32 cellular contexts compared by ENCODE assay signal in the genomic region with DNA sequence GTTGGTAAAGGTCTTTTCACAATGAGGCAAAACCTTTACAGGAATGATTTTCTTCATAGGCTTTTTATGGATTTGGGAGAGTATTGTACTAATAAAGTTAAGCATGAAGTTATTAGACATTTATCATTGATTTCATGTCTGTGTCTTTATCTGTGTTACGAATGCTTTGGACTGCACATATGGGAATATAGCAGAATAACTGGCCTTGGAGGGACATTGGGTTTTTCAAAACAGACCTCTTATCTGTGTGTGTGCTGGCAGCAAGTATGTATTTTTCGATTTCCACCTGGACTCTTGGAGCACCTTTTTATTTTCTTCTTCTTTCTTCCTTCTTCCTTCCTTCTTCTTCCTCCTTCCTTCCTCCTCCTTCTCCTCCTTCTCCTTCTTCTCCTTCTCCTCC.
"Had no signal": no experiment of that assay in that cellular context is flagged by ENCODE, and none has a peak within 500 bp of the region (broad histone marks: within the 10 kb centered on the region; RNA-seq: fewer than 3 reads in every experiment).

No MANE protein-coding gene starts in this region.

- H3K9me3 Mint-ChIP-seq: activated T-cell treated with anti-CD3 and anti-CD28 coated beads, Interleukin-2, amount 50 U/mL, for 24 hours; central memory CD8-positive, alpha-beta T cell; effector memory CD8-positive, alpha-beta T cell had no signal

- DNase-seq: activated CD4-positive, alpha-beta memory T cell treated with anti-CD3 and anti-CD28 coated beads, Interleukin-2, amount 10 ng/mL, durations not matched to agents 7 days and 5 days; activated CD4-positive, alpha-beta T cell treated with anti-CD3 and anti-CD28 coated beads for 1 hour; activated CD4-positive, alpha-beta T cell treated with anti-CD3 and anti-CD28 coated beads for 4 hours; activated CD4-positive, alpha-beta T cell treated with anti-CD3 and anti-CD28 coated beads, Interleukin-2, amount 10 ng/mL, durations not matched to agents 7 days and 5 days; activated CD4-positive, alpha-beta T cell treated with anti-CD3 and anti-CD28 coated beads, Interleukin-2, amount 50 U/mL, for 4 hours; activated CD8-positive, alpha-beta memory T cell treated with anti-CD3 and anti-CD28 coated beads, Interleukin-2, amount 50 U/mL, for 48 hours; activated gamma-delta T cell; activated naive CD4-positive, alpha-beta T cell treated with anti-CD3 and anti-CD28 coated beads, Interleukin-2, amount 50 U/mL, for 16 hours; activated naive CD4-positive, alpha-beta T cell treated with Interleukin-2 at 50 U/mL for 16 hours; activated T-cell treated with anti-CD3 and anti-CD28 coated beads for 4 hours; activated T-cell treated with anti-CD3 and anti-CD28 coated beads, Interleukin-2, amount 50 U/mL, for 24 hours; activated T-cell treated with anti-CD3 and anti-CD28 coated beads, Interleukin-2, amount 50 U/mL, for 72 hours; amniotic stem cell; anterior cingulate cortex; brain microvascular endothelial cell; cortex of kidney; dermis blood vessel endothelial cell; effector CD4-positive, alpha-beta T cell; effector memory CD8-positive, alpha-beta T cell; erythroblast; foreskin keratinocyte; gastrocnemius medialis; glutamatergic neuron; heart left ventricle; T-helper 2 cell had no signal

- H3K4me1 Mint-ChIP-seq: activated CD4-positive, alpha-beta memory T cell treated with anti-CD3 and anti-CD28 coated beads, Interleukin-2, amount 10 ng/mL, durations not matched to agents 7 days and 5 days; activated CD4-positive, alpha-beta T cell treated with anti-CD3 and anti-CD28 coated beads, Interleukin-2, amount 10 ng/mL, durations not matched to agents 7 days and 5 days had no signal

- H3K27me3 Mint-ChIP-seq: activated CD4-positive, alpha-beta memory T cell treated with anti-CD3 and anti-CD28 coated beads, Interleukin-2, amount 10 ng/mL, durations not matched to agents 7 days and 5 days; activated CD4-positive, alpha-beta T cell treated with anti-CD3 and anti-CD28 coated beads, Interleukin-2, amount 10 ng/mL, durations not matched to agents 7 days and 5 days; activated naive CD8-positive, alpha-beta T cell; activated T-cell treated with anti-CD3 and anti-CD28 coated beads, Interleukin-2, amount 50 U/mL, for 24 hours; central memory CD8-positive, alpha-beta T cell; effector memory CD8-positive, alpha-beta T cell had no signal

- H3K4me1 ChIP-seq: esophagus muscularis mucosa, heart left ventricle had no signal

- FAIRE-seq: astrocyte, bronchial epithelial cell, colon had no signal

- H3K27ac Mint-ChIP-seq: activated CD4-positive, alpha-beta memory T cell treated with anti-CD3 and anti-CD28 coated beads, Interleukin-2, amount 10 ng/mL, durations not matched to agents 7 days and 5 days; activated CD4-positive, alpha-beta T cell treated with anti-CD3 and anti-CD28 coated beads, Interleukin-2, amount 10 ng/mL, durations not matched to agents 7 days and 5 days; activated naive CD8-positive, alpha-beta T cell; activated T-cell treated with anti-CD3 and anti-CD28 coated beads, Interleukin-2, amount 50 U/mL, for 24 hours; activated T-cell treated with anti-CD3 and anti-CD28 coated beads, Interleukin-2, amount 50 U/mL, for 72 hours; WTC11 had no signal

- ATAC-seq: activated T-cell treated with anti-CD3 and anti-CD28 coated beads, Interleukin-2, amount 50 U/mL, for 72 hours; effector memory CD8-positive, alpha-beta T cell; foreskin keratinocyte; gastrocnemius medialis; heart left ventricle; WTC11 had no signal

- H3K27ac ChIP-seq: brain microvascular endothelial cell, esophagus muscularis mucosa, foreskin keratinocyte, gastrocnemius medialis, heart left ventricle had no signal

- H3K4me3 Mint-ChIP-seq: activated CD4-positive, alpha-beta memory T cell treated with anti-CD3 and anti-CD28 coated beads, Interleukin-2, amount 10 ng/mL, durations not matched to agents 7 days and 5 days; activated CD4-positive, alpha-beta T cell treated with anti-CD3 and anti-CD28 coated beads, Interleukin-2, amount 10 ng/mL, durations not matched to agents 7 days and 5 days; activated naive CD8-positive, alpha-beta T cell; activated T-cell treated with anti-CD3 and anti-CD28 coated beads, Interleukin-2, amount 50 U/mL, for 24 hours; activated T-cell treated with anti-CD3 and anti-CD28 coated beads, Interleukin-2, amount 50 U/mL, for 72 hours; central memory CD8-positive, alpha-beta T cell; effector memory CD8-positive, alpha-beta T cell; WTC11 had no signal

- H3K36me3 ChIP-seq: brain microvascular endothelial cell, esophagus muscularis mucosa, gastrocnemius medialis had no signal

- H3K9me3 ChIP-seq: esophagus muscularis mucosa, gastrocnemius medialis had no signal

- H3K4me3 ChIP-seq: esophagus muscularis mucosa, gastrocnemius medialis, heart left ventricle had no signal

- H3K27me3 ChIP-seq: brain microvascular endothelial cell, esophagus muscularis mucosa, foreskin keratinocyte, gastrocnemius medialis, heart left ventricle had no signal
